20 cellular contexts compared by ENCODE assay signal in genomic region chr20:59804347-59804746, GRCh38.
"Had no signal": no experiment of that assay in that cellular context is flagged by ENCODE, and none has a peak within 500 bp of the region (broad histone marks: within the 10 kb centered on the region; RNA-seq: fewer than 3 reads in every experiment).

No MANE protein-coding gene starts in this region.

- H3K27me3 ChIP-seq: dorsolateral prefrontal cortex, ovary, right lobe of liver, transverse colon, uterus had no signal

- H3K36me3 ChIP-seq: ovary, right lobe of liver, suprapubic skin, transverse colon, upper lobe of right lung, uterus had no signal

- H3K4me3 ChIP-seq: dorsolateral prefrontal cortex, ovary, right lobe of liver, smooth muscle cell, suprapubic skin, transverse colon, upper lobe of right lung, uterus had no signal

- H3K4me1 ChIP-seq: right lobe of liver, suprapubic skin, transverse colon, upper lobe of right lung, uterus had no signal

- ATAC-seq: left lobe of liver; naive thymus-derived CD8-positive, alpha-beta T cell; right lobe of liver; stimulated activated naive CD8-positive, alpha-beta T cell treated with anti-CD3 and anti-CD28 coated beads, Interleukin-15, amount 100 ng/mL, for 72 hours had no signal

- H3K27ac ChIP-seq: ovary, right lobe of liver, suprapubic skin, transverse colon, upper lobe of right lung, uterus had no signal

- DNase-seq: effector CD4-positive, alpha-beta T cell; midbrain; naive thymus-derived CD8-positive, alpha-beta T cell; nephron progenitor cell; nucleus accumbens; ovary; right lobe of liver; stimulated activated CD4-positive, alpha-beta T cell treated with anti-CD3 and anti-CD28 coated beads, Interleukin-12 subunit alpha, Interleukin-12 subunit beta, amount 100 ng/mL, for 4 hours; stimulated activated CD4-positive, alpha-beta T cell treated with anti-CD3 and anti-CD28 coated beads, Interleukin-1b, Interleukin-23, amount 100 ng/mL, for 48 hours; stimulated activated CD4-positive, alpha-beta T cell treated with anti-CD3 and anti-CD28 coated beads, Interleukin-4, amount 100 ng/mL, for 1 hour; stimulated activated CD8-positive, alpha-beta memory T cell treated with anti-CD3 and anti-CD28 coated beads, Interleukin-4, amount 100 ng/mL, for 48 hours; stimulated activated naive CD4-positive, alpha-beta T cell; stimulated activated naive CD8-positive, alpha-beta T cell treated with anti-CD3 and anti-CD28 coated beads, Interleukin-15, amount 100 ng/mL, for 72 hours; transverse colon; upper lobe of right lung; uterus had no signal

- H3K9me3 ChIP-seq: ovary, right lobe of liver, suprapubic skin, uterus had no signal
